12 cellular contexts compared by ENCODE assay signal in genomic region chr17:4204676-4205075, GRCh38. TPM values are rescaled to one million over a fixed set of nuclear protein-coding genes. Genes with fewer than 3 reads are reported as not detected.
DNase-seq lines count a peak whose midpoint lies in the region; ATAC-seq lines count a peak whose summit lies in the region.
"Had no signal": no experiment of that assay in that cellular context is flagged by ENCODE, and none has a peak within 500 bp of the region (broad histone marks: within the 10 kb centered on the region; RNA-seq: fewer than 3 reads in every experiment).

No MANE protein-coding gene starts in this region.

- intact Hi-C loops in right cardiac atrium (cut with DNase I) = loop anchor here in 1 of 4 donors (5.0 kb wide), 1 partner anchor 208 kb away; no protein-coding TSS in a partner anchor

- H3K27me3 ChIP-seq in GM23248 (replicated peaks; ENCODE audit: insufficient read depth) (no peaks in the 10 kb centered on the region), right cardiac atrium (ENCODE audit: control insufficient read depth, insufficient read depth) (no peaks in the 10 kb centered on the region)

- H2AFZ ChIP-seq in GM23248 = no peak overlapping the region

- no peaks in the 10 kb centered on the region for H3K9me3 Mint-ChIP-seq in stimulated activated naive CD8-positive, alpha-beta T cell treated with anti-CD3 and anti-CD28 coated beads, Interleukin-15, Interleukin-2, amounts not matched to agents 100 ng/mL and 50 ng/mL, for 24 hours
- H3K9me3 Mint-ChIP-seq: activated CD8-positive, alpha-beta T cell treated with anti-CD3 and anti-CD28 coated beads for 36 hours; memory B cell had no signal

- peaks cover 41% of the 10 kb centered on the region for H3F3A ChIP-seq in GM23248 (ENCODE audit: insufficient read depth)

- in situ Hi-C loops in GM23248 (cut with MboI) = no loop called here

- no peaks in the 10 kb centered on the region for H3K9me3 ChIP-seq in GM23248 (ENCODE audit: low read depth)
- H3K9me3 ChIP-seq in right cardiac atrium (ENCODE audit: control insufficient read depth, low read length) = no peaks in the 10 kb centered on the region

- DNase-seq in GM23248 (peak; percentile 99), amniotic epithelial cell (ENCODE audit: low read depth) (peak; percentile 80), right cardiac atrium (peak in 2 of 3 donors; percentile 32 to 44), SK-N-DZ (ENCODE audit: low spot score) (no peak), UCSD-AML1 (lab: John Stamatoyannopoulos, UW; ENCODE audit: unreplicated experiment) (no peak)
- DNase-seq: activated CD8-positive, alpha-beta T cell treated with anti-CD3 and anti-CD28 coated beads for 36 hours; effector CD8-positive, alpha-beta T cell; NCI-H1105 treated with DMSO at 0.1 percent for 48 hours; SHP77 had no signal

- H3K4me2 ChIP-seq in GM23248 (ENCODE audit: unreplicated experiment) = peak overlapping the region; percentile 64

- ATAC-seq in right cardiac atrium = peak; percentile 84 to 88
- no peak for ATAC-seq in GM18520 (IDR thresholded peaks at IDR 0.05; ENCODE audit: unreplicated experiment)
- ATAC-seq: activated CD8-positive, alpha-beta T cell treated with anti-CD3 and anti-CD28 coated beads for 36 hours had no signal

- peak overlapping the region; percentile 98 for H3K27ac ChIP-seq in GM23248
- H3K27ac ChIP-seq in right cardiac atrium (ENCODE audit: low read length) = no peak overlapping the region

- WGBS in GM23248 (ENCODE audit: low coverage in 1 of 2, low lambda C conversion rate in 2 of 2, missing lambda C conversion rate in 2 of 2), 2 experiments = 0 to 2% methylated on average over 5 of the region's 5 CpGs
- WGBS in right cardiac atrium = 23% methylated on average over 5 of the region's 5 CpGs

- H3K36me3 ChIP-seq in GM23248 (ENCODE audit: low read depth) = peaks cover 19% of the 10 kb centered on the region; the same call in 1 of the 2 replicates

- no peaks in the 10 kb centered on the region for H4K20me1 ChIP-seq in GM23248 (ENCODE audit: insufficient read depth)

- peaks cover 31% of the 10 kb centered on the region for H3K4me1 Mint-ChIP-seq in stimulated activated naive CD8-positive, alpha-beta T cell treated with anti-CD3 and anti-CD28 coated beads, Interleukin-15, Interleukin-2, amounts not matched to agents 100 ng/mL and 50 ng/mL, for 24 hours (ENCODE audit: low read depth)

- peaks cover 30% of the 10 kb centered on the region for H3K4me1 ChIP-seq in GM23248 (ENCODE audit: insufficient read depth)
- H3K4me1 ChIP-seq in right cardiac atrium (ENCODE audit: control insufficient read depth, insufficient read depth, low read length) = no peaks in the 10 kb centered on the region

- H3K4me3 ChIP-seq in GM23248 = peak overlapping the region; percentile 33
- H3K4me3 ChIP-seq in right cardiac atrium (ENCODE audit: low read length) = no peak overlapping the region

- H3K27me3 Mint-ChIP-seq in stimulated activated naive CD8-positive, alpha-beta T cell treated with anti-CD3 and anti-CD28 coated beads, Interleukin-15, Interleukin-2, amounts not matched to agents 100 ng/mL and 50 ng/mL, for 24 hours = no peaks in the 10 kb centered on the region
- H3K27me3 Mint-ChIP-seq: activated CD8-positive, alpha-beta T cell treated with anti-CD3 and anti-CD28 coated beads for 36 hours; memory B cell had no signal

- peak overlapping the region; percentile 81 for H3K9ac ChIP-seq in GM23248

- H3K9me2 ChIP-seq in GM23248 (ENCODE audit: insufficient read depth) = no peaks in the 10 kb centered on the region

- peaks cover 57% of the 10 kb centered on the region for H3K36me3 Mint-ChIP-seq in stimulated activated naive CD8-positive, alpha-beta T cell treated with anti-CD3 and anti-CD28 coated beads, Interleukin-15, Interleukin-2, amounts not matched to agents 100 ng/mL and 50 ng/mL, for 24 hours (ENCODE audit: low read depth)

- peak overlapping the region; percentile 80 for H3K27ac Mint-ChIP-seq in stimulated activated naive CD8-positive, alpha-beta T cell treated with anti-CD3 and anti-CD28 coated beads, Interleukin-15, Interleukin-2, amounts not matched to agents 100 ng/mL and 50 ng/mL, for 24 hours
- H3K27ac Mint-ChIP-seq: memory B cell had no signal

- no peak overlapping the region for H3K4me3 Mint-ChIP-seq in stimulated activated naive CD8-positive, alpha-beta T cell treated with anti-CD3 and anti-CD28 coated beads, Interleukin-15, Interleukin-2, amounts not matched to agents 100 ng/mL and 50 ng/mL, for 24 hours
- H3K4me3 Mint-ChIP-seq: activated CD8-positive, alpha-beta T cell treated with anti-CD3 and anti-CD28 coated beads for 36 hours; memory B cell had no signal

- peaks cover 4% of the 10 kb centered on the region for H3K79me2 ChIP-seq in GM23248 (ENCODE audit: insufficient read depth)

RNA-seq across cellular contexts. Expression of gene ANKFY1, which starts 59.1 kb away (rescaled TPM):
- total RNA-seq in GM23248 (2014; rRNA removed; shearing (Covaris generic)) = 24.2 TPM in 2 replicates
- polyA plus RNA-seq in GM23248 (2016; fragmentation: Nextera tagmentation; extraction: Ambion mirVana) (19.5 and 20.1 TPM in 2 replicates), right cardiac atrium (8.6 TPM)
- 10 to 100 TPM; 24.1 to 27.1 (median 25.4) TPM for total RNA-seq in right cardiac atrium
- polyA plus RNA-seq in SK-N-DZ (2014; cell fraction: cytosol; rRNA removed) = 15.3 and 23.8 TPM in 2 replicates
- polyA plus RNA-seq in SK-N-DZ (2014; cell fraction: nucleus; rRNA removed) = 62.4 and 122 TPM in 2 replicates

Comparison
In these comparisons a context has a peak if more than half of its experiments do, and no peak if none do; other contexts are left out.
1. DNase-seq: peak in GM23248 (single experiment), amniotic epithelial cell (single experiment) and right cardiac atrium (2 of 3); none in SK-N-DZ (single experiment) and UCSD-AML1 (single experiment).